ENCODE assay signal across 8 cellular contexts in the genomic region with DNA sequence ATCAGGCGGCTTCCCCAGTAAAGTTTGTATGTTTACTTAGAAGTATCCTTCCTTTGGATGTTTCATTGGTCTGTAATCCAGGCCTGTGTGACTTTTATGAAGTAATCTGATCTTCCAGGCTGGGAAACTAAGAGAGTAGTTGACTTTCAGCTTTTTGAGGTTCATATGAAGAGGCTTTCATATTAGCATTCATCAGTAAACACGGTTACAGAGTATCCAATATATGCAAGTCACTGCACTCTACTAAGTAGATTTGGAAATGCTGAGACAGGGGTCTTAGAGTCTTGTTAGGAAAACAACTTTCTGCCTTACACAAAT. TPM values are rescaled to one million over a fixed set of nuclear protein-coding genes. Genes with fewer than 3 reads are reported as not detected.
DNase-seq lines count a peak whose midpoint lies in the region; ATAC-seq, FAIRE-seq and TF ChIP-seq lines count a peak whose summit lies in the region.

No MANE protein-coding gene starts in this region.

- peak overlapping the region; percentile 94 to 97 for H3K9ac ChIP-seq in mucosa of rectum (ENCODE audit: low read depth in 1 of 2, low read length in 2 of 2)

- no peaks in the 10 kb centered on the region for H3K9me3 ChIP-seq in mucosa of rectum (ENCODE audit: control insufficient read depth in 2 of 2, low read length in 2 of 2)

- DNase-seq in AG20443 (ENCODE audit: low spot score) (peak; percentile 9), bronchial epithelial cell (ENCODE audit: low read depth) (no peak), activated gamma-delta T cell treated with Interleukin-2 at 50 U/mL for 16 hours (no peak), dedifferentiated amniotic fluid mesenchymal stem cell (ENCODE audit: extremely low spot score) (no peak), frontal cortex (ENCODE audit: low spot score in 2 of 2) (no peak)
- no peak for DNase-seq in Jurkat, Clone E6-1 (ENCODE audit: low read depth, low spot score)

- H3K36me3 ChIP-seq in bronchial epithelial cell (ENCODE audit: control insufficient read depth, insufficient read depth, low read length), result peaks cover 2% of the 10 kb centered on the region
- H3K36me3 ChIP-seq in mucosa of rectum (ENCODE audit: control insufficient read depth in 2 of 2, insufficient read depth in 2 of 2, low read length in 2 of 2), result peaks cover 8 to 16% of the 10 kb centered on the region in 2 donors

- no peak for FAIRE-seq in bronchial epithelial cell (lab: Jason Lieb, UNC)
- no peak for FAIRE-seq in frontal cortex (lab: Jason Lieb, UNC)

- TF ChIP-seq CTCF in bronchial epithelial cell (IDR thresholded peaks at IDR 0.05; ENCODE audit: insufficient read depth, low read length, severe bottlenecking), result no peak

- peak overlapping the region; percentile 97 for H3K27ac ChIP-seq in mucosa of rectum (ENCODE audit: low read depth in 2 of 2, low read length in 2 of 2)

- ATAC-seq in HG02973 (IDR thresholded peaks at IDR 0.05; ENCODE audit: unreplicated experiment), result no peak

- H3K4me3 ChIP-seq in Jurkat, Clone E6-1 (ENCODE audit: low read length), result peak overlapping the region; percentile 89
- peak overlapping the region; percentile 97 for H3K4me3 ChIP-seq in bronchial epithelial cell (ENCODE audit: low read depth, low read length)
- H3K4me3 ChIP-seq in mucosa of rectum (ENCODE audit: low read length in 2 of 2), result peak overlapping the region; percentile 92 to 98

- H3K27me3 ChIP-seq in bronchial epithelial cell (ENCODE audit: control insufficient read depth, insufficient read depth, low read length) (no peaks in the 10 kb centered on the region), mucosa of rectum (ENCODE audit: control insufficient read depth in 2 of 2, insufficient read depth in 2 of 2, low read length in 2 of 2) (no peaks in the 10 kb centered on the region)

- H3K4me1 ChIP-seq in mucosa of rectum (ENCODE audit: control insufficient read depth in 2 of 2, insufficient read depth in 2 of 2, low read length in 2 of 2), result peaks cover 6 to 8% of the 10 kb centered on the region in 2 donors

RNA-seq across cellular contexts. Expression of gene DNAJC21, which starts 1.1 kb away (rescaled TPM):
- 61.9 TPM for polyA plus RNA-seq in Jurkat, Clone E6-1 (2012; ENCODE audit: insufficient read depth, insufficient read length)
- total RNA-seq in bronchial epithelial cell, result 42.4 and 54.4 TPM in 2 replicates
- 21.2 TPM for total RNA-seq in frontal cortex

RNA-seq across cellular contexts. Expression of gene BRIX1, which starts 15.0 kb away (rescaled TPM):
- 134 TPM for polyA plus RNA-seq in Jurkat, Clone E6-1 (2012; ENCODE audit: insufficient read depth, insufficient read length)
- 17.4 and 29.0 TPM in 2 replicates for total RNA-seq in bronchial epithelial cell
- total RNA-seq in frontal cortex, result 47.7 TPM

RNA-seq across cellular contexts. Expression of gene RAD1, which starts 15.2 kb away (rescaled TPM):
- 60.9 TPM for polyA plus RNA-seq in Jurkat, Clone E6-1 (2012; ENCODE audit: insufficient read depth, insufficient read length)
- total RNA-seq in bronchial epithelial cell, result 14.2 and 15.8 TPM in 2 replicates
- 44.0 TPM for total RNA-seq in frontal cortex
